ENCODE assay signal across 1 cellular context in genomic region chr3:185818267-185818875, GRCh38.
TF ChIP-seq lines count a peak whose summit lies in the region.

No MANE protein-coding gene starts in this region.

TF ChIP-seq in GM23338, 12 proteins besides CTCF, POLR2A, EP300 and RAD21 (continued from another document):
- TF ChIP-seq ZNF462 (CRISPR knock-in tag; IDR thresholded peaks at IDR 0.05) = no peak
- TF ChIP-seq STAT1 (IDR thresholded peaks at IDR 0.05; ENCODE audit: unreplicated experiment) = no peak
- no peak for TF ChIP-seq POLR2AphosphoS5 (IDR thresholded peaks at IDR 0.05; ENCODE audit: low read depth)
- TF ChIP-seq ETS1 (IDR thresholded peaks at IDR 0.05) = no peak
TF ChIP-seq in GM23338: peak in this region for 0.
